38 cellular contexts compared by ENCODE assay signal in genomic region chr7:42666994-42667393, GRCh38.
"Had no signal": no experiment of that assay in that cellular context is flagged by ENCODE, and none has a peak within 500 bp of the region (broad histone marks: within the 10 kb centered on the region; RNA-seq: fewer than 3 reads in every experiment).

No MANE protein-coding gene starts in this region.

- H3K4me3 Mint-ChIP-seq: activated naive CD4-positive, alpha-beta T cell treated with anti-CD3 and anti-CD28 coated beads for 36 hours; activated naive CD4-positive, alpha-beta T cell treated with anti-CD3 and anti-CD28 coated beads, Interleukin-2, amount 10 ng/mL, durations not matched to agents 7 days and 5 days; activated naive CD4-positive, alpha-beta T cell treated with anti-CD3 and anti-CD28 coated beads, Interleukin-2, amount 50 U/mL, for 24 hours; activated naive CD8-positive, alpha-beta T cell; activated naive CD8-positive, alpha-beta T cell treated with anti-CD3 and anti-CD28 coated beads for 36 hours; activated naive CD8-positive, alpha-beta T cell treated with anti-CD3 and anti-CD28 coated beads, Interleukin-2, amount 10 ng/mL, durations not matched to agents 7 days and 5 days; activated naive CD8-positive, alpha-beta T cell treated with anti-CD3 and anti-CD28 coated beads, Interleukin-2, amount 50 U/mL, for 24 hours; activated T-cell treated with anti-CD3 and anti-CD28 coated beads, Interleukin-2, amount 50 U/mL, for 24 hours; activated T-cell treated with anti-CD3 and anti-CD28 coated beads, Interleukin-2, amount 50 U/mL, for 4 hours; activated T-cell treated with anti-CD3 and anti-CD28 coated beads, Interleukin-2, amount 50 U/mL, for 72 hours; activated T-helper 1 cell treated with anti-CD3 and anti-CD28 coated beads, Interleukin-12 subunit alpha, Interleukin-12 subunit beta, Interleukin-2, Interleukin-4 antibody, amounts not matched to agents 30 ng/mL and 10 ng/mL and 1 ng/mL, durations not matched to agents 14 hours and 24 hours and 36 hours; activated T-helper 17 cell treated with anti-CD3 and anti-CD28 coated beads, Interleukin-2, amount 50 U/mL, for 72 hours; brain; central memory CD8-positive, alpha-beta T cell had no signal

- H3K27ac ChIP-seq: adrenal gland, ascending aorta, body of pancreas, brain microvascular endothelial cell, breast epithelium, cardiac muscle cell had no signal

- H3K4me1 Mint-ChIP-seq: activated naive CD4-positive, alpha-beta T cell treated with anti-CD3 and anti-CD28 coated beads, Interleukin-2, amount 10 ng/mL, durations not matched to agents 7 days and 5 days; activated naive CD4-positive, alpha-beta T cell treated with anti-CD3 and anti-CD28 coated beads, Interleukin-2, amount 50 U/mL, for 24 hours; activated naive CD8-positive, alpha-beta T cell treated with anti-CD3 and anti-CD28 coated beads for 36 hours; activated naive CD8-positive, alpha-beta T cell treated with anti-CD3 and anti-CD28 coated beads, Interleukin-2, amount 10 ng/mL, durations not matched to agents 7 days and 5 days; activated naive CD8-positive, alpha-beta T cell treated with anti-CD3 and anti-CD28 coated beads, Interleukin-2, amount 50 U/mL, for 24 hours; activated T-helper 17 cell treated with anti-CD3 and anti-CD28 coated beads, Interleukin-2, amount 50 U/mL, for 72 hours; brain; central memory CD8-positive, alpha-beta T cell had no signal

- H3K27ac Mint-ChIP-seq: activated naive CD4-positive, alpha-beta T cell treated with anti-CD3 and anti-CD28 coated beads for 36 hours; activated naive CD4-positive, alpha-beta T cell treated with anti-CD3 and anti-CD28 coated beads, Interleukin-2, amount 10 ng/mL, durations not matched to agents 7 days and 5 days; activated naive CD4-positive, alpha-beta T cell treated with anti-CD3 and anti-CD28 coated beads, Interleukin-2, amount 50 U/mL, for 24 hours; activated naive CD4-positive, alpha-beta T cell treated with anti-CD3 and anti-CD28 coated beads, Interleukin-2, amount 50 U/mL, for 72 hours; activated naive CD8-positive, alpha-beta T cell; activated naive CD8-positive, alpha-beta T cell treated with anti-CD3 and anti-CD28 coated beads for 36 hours; activated naive CD8-positive, alpha-beta T cell treated with anti-CD3 and anti-CD28 coated beads, Interleukin-2, amount 10 ng/mL, durations not matched to agents 7 days and 5 days; activated naive CD8-positive, alpha-beta T cell treated with anti-CD3 and anti-CD28 coated beads, Interleukin-2, amount 50 U/mL, for 24 hours; activated T-cell treated with anti-CD3 and anti-CD28 coated beads, Interleukin-2, amount 50 U/mL, for 24 hours; activated T-cell treated with anti-CD3 and anti-CD28 coated beads, Interleukin-2, amount 50 U/mL, for 72 hours; activated T-helper 1 cell treated with anti-CD3 and anti-CD28 coated beads, Interleukin-12 subunit alpha, Interleukin-12 subunit beta, Interleukin-2, Interleukin-4 antibody, amounts not matched to agents 30 ng/mL and 10 ng/mL and 1 ng/mL, durations not matched to agents 14 hours and 24 hours and 36 hours; activated T-helper 17 cell treated with anti-CD3 and anti-CD28 coated beads, Interleukin-2, amount 50 U/mL, for 72 hours; activated T-helper 2 cell treated with anti-CD3 and anti-CD28 coated beads, Interferon-gamma antibody, Interleukin-2, Interleukin-4, amounts not matched to agents 10 μg/mL and 5 μg/mL and 100 μg/mL, durations not matched to agents 14 hours and 24 hours and 36 hours; brain had no signal

- H3K27me3 Mint-ChIP-seq: activated naive CD4-positive, alpha-beta T cell treated with anti-CD3 and anti-CD28 coated beads, Interleukin-2, amount 10 ng/mL, durations not matched to agents 7 days and 5 days; activated naive CD8-positive, alpha-beta T cell treated with anti-CD3 and anti-CD28 coated beads, Interleukin-2, amount 10 ng/mL, durations not matched to agents 7 days and 5 days; activated naive CD8-positive, alpha-beta T cell treated with anti-CD3 and anti-CD28 coated beads, Interleukin-2, amount 50 U/mL, for 24 hours; activated T-cell treated with anti-CD3 and anti-CD28 coated beads, Interleukin-2, amount 50 U/mL, for 24 hours; activated T-helper 17 cell treated with anti-CD3 and anti-CD28 coated beads, Interleukin-2, amount 50 U/mL, for 72 hours; central memory CD8-positive, alpha-beta T cell had no signal

- H3K36me3 ChIP-seq: adrenal gland, ascending aorta, brain microvascular endothelial cell, breast epithelium, cardiac muscle cell had no signal

- ATAC-seq: activated naive CD4-positive, alpha-beta T cell treated with anti-CD3 and anti-CD28 coated beads, Interleukin-2, amount 50 U/mL, for 72 hours; activated naive CD8-positive, alpha-beta T cell treated with anti-CD3 and anti-CD28 coated beads, Interleukin-2, amount 50 U/mL, for 24 hours; activated T-cell treated with anti-CD3 and anti-CD28 coated beads, Interleukin-2, amount 50 U/mL, for 4 hours; activated T-cell treated with anti-CD3 and anti-CD28 coated beads, Interleukin-2, amount 50 U/mL, for 72 hours; activated T-helper 17 cell treated with anti-CD3 and anti-CD28 coated beads, Interleukin-2, amount 50 U/mL, for 72 hours; body of pancreas had no signal

- DNase-seq: activated effector memory CD4-positive, alpha-beta T cell treated with anti-CD3 and anti-CD28 coated beads, Interleukin-2, amount 50 U/mL, for 16 hours; activated effector memory CD4-positive, alpha-beta T cell treated with Interleukin-2 at 50 U/mL for 16 hours; activated gamma-delta T cell; activated gamma-delta T cell treated with Interleukin-2 at 50 U/mL for 16 hours; activated naive CD4-positive, alpha-beta T cell; activated naive CD4-positive, alpha-beta T cell treated with anti-CD3 and anti-CD28 coated beads for 36 hours; activated naive CD4-positive, alpha-beta T cell treated with anti-CD3 and anti-CD28 coated beads, Interleukin-2, amount 10 ng/mL, durations not matched to agents 7 days and 5 days; activated naive CD4-positive, alpha-beta T cell treated with anti-CD3 and anti-CD28 coated beads, Interleukin-2, amount 50 U/mL, for 16 hours; activated naive CD4-positive, alpha-beta T cell treated with Interleukin-2 at 50 U/mL for 16 hours; activated naive CD8-positive, alpha-beta T cell treated with anti-CD3 and anti-CD28 coated beads for 36 hours; activated naive CD8-positive, alpha-beta T cell treated with anti-CD3 and anti-CD28 coated beads, Interleukin-2, amount 10 ng/mL, durations not matched to agents 7 days and 5 days; activated naive CD8-positive, alpha-beta T cell treated with anti-CD3 and anti-CD28 coated beads, Interleukin-2, amount 50 U/mL, for 24 hours; activated T-cell treated with anti-CD3 and anti-CD28 coated beads, Interleukin-2, amount 50 U/mL, for 1 hour; activated T-cell treated with anti-CD3 and anti-CD28 coated beads, Interleukin-2, amount 50 U/mL, for 24 hours; activated T-cell treated with anti-CD3 and anti-CD28 coated beads, Interleukin-2, amount 50 U/mL, for 4 hours; activated T-cell treated with anti-CD3 and anti-CD28 coated beads, Interleukin-2, amount 50 U/mL, for 72 hours; adrenal gland; amniotic stem cell; amygdala; anterior cingulate cortex; aorta; body of pancreas; brain microvascular endothelial cell; caudate nucleus; central memory CD4-positive, alpha-beta T cell; cerebellar nuclear complex had no signal

- H3K4me1 ChIP-seq: adrenal gland, ascending aorta, body of pancreas, breast epithelium had no signal

- H3K36me3 Mint-ChIP-seq: activated naive CD4-positive, alpha-beta T cell treated with anti-CD3 and anti-CD28 coated beads, Interleukin-2, amount 10 ng/mL, durations not matched to agents 7 days and 5 days; activated naive CD8-positive, alpha-beta T cell treated with anti-CD3 and anti-CD28 coated beads for 36 hours; activated naive CD8-positive, alpha-beta T cell treated with anti-CD3 and anti-CD28 coated beads, Interleukin-2, amount 10 ng/mL, durations not matched to agents 7 days and 5 days; brain had no signal

- FAIRE-seq: astrocyte had no signal

- H3K4me3 ChIP-seq: adrenal gland, ascending aorta, body of pancreas, breast epithelium, cardiac muscle cell had no signal

- H3K27me3 ChIP-seq: adrenal gland, ascending aorta, body of pancreas, brain microvascular endothelial cell, breast epithelium, cardiac muscle cell had no signal

- H3K9me3 ChIP-seq: adrenal gland had no signal
